14 cellular contexts compared by ENCODE assay signal in the genomic region with DNA sequence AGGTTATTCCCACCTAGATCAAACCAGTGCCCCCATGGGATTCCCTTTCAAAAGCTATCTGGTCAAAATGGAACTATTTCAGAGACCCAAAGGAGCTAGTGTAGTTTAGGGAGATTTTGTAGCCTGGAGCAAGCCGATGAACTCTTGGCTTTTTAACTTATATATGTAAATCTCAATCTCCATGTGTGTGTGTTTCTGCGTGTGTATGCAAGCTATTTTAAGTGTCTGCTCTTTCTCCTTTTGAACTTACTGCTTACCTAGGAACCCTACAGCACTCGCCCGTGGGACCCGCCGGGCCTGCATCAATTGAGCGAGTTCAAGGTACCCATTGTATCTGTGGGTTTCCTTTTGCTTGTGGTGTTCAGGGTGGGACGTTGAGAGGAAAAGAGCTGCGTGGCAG. TPM values are rescaled to one million over a fixed set of nuclear protein-coding genes. Genes with fewer than 3 reads are reported as not detected.
A peak's percentile ranks its signal among the peaks of the same experiment; 100 is the strongest.
DNase-seq lines count a peak whose midpoint lies in the region; ATAC-seq, FAIRE-seq and TF ChIP-seq lines count a peak whose summit lies in the region.
"Had no signal": no experiment of that assay in that cellular context is flagged by ENCODE, and none has a peak within 500 bp of the region (broad histone marks: within the 10 kb centered on the region; RNA-seq: fewer than 3 reads in every experiment).

No MANE protein-coding gene starts in this region.

- H3K9me3 Mint-ChIP-seq in activated T-helper 2 cell treated with anti-CD3 and anti-CD28 coated beads, Interferon-gamma antibody, Interleukin-2, Interleukin-4, amounts not matched to agents 10 μg/mL and 5 μg/mL and 100 μg/mL, durations not matched to agents 14 hours and 24 hours and 36 hours: no peaks in the 10 kb centered on the region
- peaks cover 12% of the 10 kb centered on the region for H3K9me3 Mint-ChIP-seq in mesothelial cell of epicardium

- H3K27me3 Mint-ChIP-seq in activated T-helper 2 cell treated with anti-CD3 and anti-CD28 coated beads, Interferon-gamma antibody, Interleukin-2, Interleukin-4, amounts not matched to agents 10 μg/mL and 5 μg/mL and 100 μg/mL, durations not matched to agents 14 hours and 24 hours and 36 hours (ENCODE audit: low read depth): no peaks in the 10 kb centered on the region
- no peaks in the 10 kb centered on the region for H3K27me3 Mint-ChIP-seq in mesothelial cell of epicardium (ENCODE audit: low read depth)

- H3K4me3 Mint-ChIP-seq in activated T-helper 2 cell treated with anti-CD3 and anti-CD28 coated beads, Interferon-gamma antibody, Interleukin-2, Interleukin-4, amounts not matched to agents 10 μg/mL and 5 μg/mL and 100 μg/mL, durations not matched to agents 14 hours and 24 hours and 36 hours (ENCODE audit: low read depth): peak overlapping the region; percentile 55
- H3K4me3 Mint-ChIP-seq in mesothelial cell of epicardium: no peak overlapping the region

- FAIRE-seq in GM12892 (lab: Jason Lieb, UNC) (peak; percentile 36), urothelium cell line (lab: Jason Lieb, UNC) (no peak)

- peak overlapping the region; percentile 98 for H3K27ac Mint-ChIP-seq in activated T-helper 2 cell treated with anti-CD3 and anti-CD28 coated beads, Interferon-gamma antibody, Interleukin-2, Interleukin-4, amounts not matched to agents 10 μg/mL and 5 μg/mL and 100 μg/mL, durations not matched to agents 14 hours and 24 hours and 36 hours
- no peak overlapping the region for H3K27ac Mint-ChIP-seq in mesothelial cell of epicardium

- no peak for DNase-seq in GM12892 (ENCODE audit: insufficient read length)
- no peak for DNase-seq in activated T-helper 2 cell treated with anti-CD3 and anti-CD28 coated beads, Interferon-gamma antibody, Interleukin-2, Interleukin-4, amounts not matched to agents 10 μg/mL and 5 μg/mL and 100 μg/mL, durations not matched to agents 14 hours and 24 hours and 36 hours (ENCODE audit: low spot score)
- DNase-seq in Ammon's horn (ENCODE audit: low spot score): no peak
- DNase-seq in urothelium cell line (ENCODE audit: low spot score): no peak
- no peak for DNase-seq in GDM1 (lab: John Stamatoyannopoulos, UW)
- no peak for DNase-seq in mesothelial cell of epicardium (ENCODE audit: low spot score in 2 of 2, unreplicated experiment in 2 of 2)
- DNase-seq: brain microvascular endothelial cell, NCI-H1105 treated with DMSO at 0.1 percent for 48 hours, NCI-H82, trophoblast cell had no signal

- ATAC-seq in GM19372 (IDR thresholded peaks at IDR 0.05; ENCODE audit: low read depth, unreplicated experiment) (peak; percentile 48), HG02884 (IDR thresholded peaks at IDR 0.05; ENCODE audit: unreplicated experiment) (peak; percentile 49)

- no peak for TF ChIP-seq POLR2A in GM12892 (IDR thresholded peaks at IDR 0.05; ENCODE audit: low read depth, low read length)

- no peak for TF ChIP-seq CTCF in mesothelial cell of epicardium (IDR thresholded peaks at IDR 0.05; ENCODE audit: unreplicated experiment)

- H3K4me1 Mint-ChIP-seq in activated T-helper 2 cell treated with anti-CD3 and anti-CD28 coated beads, Interferon-gamma antibody, Interleukin-2, Interleukin-4, amounts not matched to agents 10 μg/mL and 5 μg/mL and 100 μg/mL, durations not matched to agents 14 hours and 24 hours and 36 hours (ENCODE audit: low read depth): peaks cover 20% of the 10 kb centered on the region
- no peaks in the 10 kb centered on the region for H3K4me1 Mint-ChIP-seq in mesothelial cell of epicardium

- peaks cover 74% of the 10 kb centered on the region for H3K36me3 Mint-ChIP-seq in activated T-helper 2 cell treated with anti-CD3 and anti-CD28 coated beads, Interferon-gamma antibody, Interleukin-2, Interleukin-4, amounts not matched to agents 10 μg/mL and 5 μg/mL and 100 μg/mL, durations not matched to agents 14 hours and 24 hours and 36 hours (ENCODE audit: low read depth)
- peaks cover 36% of the 10 kb centered on the region for H3K36me3 Mint-ChIP-seq in mesothelial cell of epicardium

- intact Hi-C loops in activated T-helper 2 cell treated with anti-CD3 and anti-CD28 coated beads, Interferon-gamma antibody, Interleukin-2, Interleukin-4, amounts not matched to agents 10 μg/mL and 5 μg/mL and 100 μg/mL, durations not matched to agents 14 hours and 24 hours and 36 hours (cut with micrococcal nuclease): loop anchor here (1.0 kb wide), 1 partner anchor 10 kb away; a partner anchor contains a TSS

RNA-seq across cellular contexts. Expression of a gene that starts 10.4 kb away (rescaled TPM):
- polyA plus RNA-seq in GM12892 (2012; ENCODE audit: missing spikeins): 24.8 TPM
- 51.1 and 52.7 TPM in 2 replicates for total RNA-seq in activated T-helper 2 cell treated with anti-CD3 and anti-CD28 coated beads, Interferon-gamma antibody, Interleukin-2, Interleukin-4, amounts not matched to agents 10 μg/mL and 5 μg/mL and 100 μg/mL, durations not matched to agents 14 hours and 24 hours and 36 hours
- 15.4 to 18.4 TPM (median 16.3 TPM) in 3 replicates for total RNA-seq in mesothelial cell of epicardium

RNA-seq across cellular contexts. Expression of a gene that starts 43.6 kb away (rescaled TPM):
- polyA plus RNA-seq in GM12892 (2012; ENCODE audit: missing spikeins): 0.11 TPM
- total RNA-seq in activated T-helper 2 cell treated with anti-CD3 and anti-CD28 coated beads, Interferon-gamma antibody, Interleukin-2, Interleukin-4, amounts not matched to agents 10 μg/mL and 5 μg/mL and 100 μg/mL, durations not matched to agents 14 hours and 24 hours and 36 hours: not detected in 2 replicates
- not detected in 3 replicates for total RNA-seq in mesothelial cell of epicardium
- total RNA-seq: epithelial cell of proximal tubule, renal cortical epithelial cell had no signal
